15 cellular contexts compared by ENCODE assay signal in genomic region chr13:93172109-93172508, GRCh38. TPM values are rescaled to one million over a fixed set of nuclear protein-coding genes. Genes with fewer than 3 reads are reported as not detected.
DNase-seq lines count a peak whose midpoint lies in the region; ATAC-seq and TF ChIP-seq lines count a peak whose summit lies in the region.
"Had no signal": no experiment of that assay in that cellular context is flagged by ENCODE, and none has a peak within 500 bp of the region (broad histone marks: within the 10 kb centered on the region; RNA-seq: fewer than 3 reads in every experiment).

No MANE protein-coding gene starts in this region.

- H3K27ac Mint-ChIP-seq in mesothelial cell of epicardium: no peak overlapping the region
- H3K27ac Mint-ChIP-seq: activated CD4-positive, alpha-beta memory T cell treated with anti-CD3 and anti-CD28 coated beads, Interleukin-2, amount 10 ng/mL, durations not matched to agents 7 days and 5 days; CD14-positive monocyte; stimulated activated naive B cell treated with anti-CD40 and anti-IgM and Interleukin-4, amounts not matched to agents 10 μg/mL and 1 μg/mL and 100 μg/mL, for 72 hours had no signal

- H3K9me3 Mint-ChIP-seq in mesothelial cell of epicardium: peaks cover 34% of the 10 kb centered on the region
- H3K9me3 Mint-ChIP-seq: activated CD4-positive, alpha-beta memory T cell treated with anti-CD3 and anti-CD28 coated beads, Interleukin-2, amount 10 ng/mL, durations not matched to agents 7 days and 5 days had no signal

- ATAC-seq in esophagus mucosa: no peak
- ATAC-seq: gastrocnemius medialis; stimulated activated naive B cell treated with anti-CD40 and anti-IgM and Interleukin-4, amounts not matched to agents 10 μg/mL and 1 μg/mL and 100 μg/mL, for 72 hours had no signal

- no peak for TF ChIP-seq EP300 in Ishikawa (IDR thresholded peaks at IDR 0.05; ENCODE audit: borderline replicate concordance)

- TF ChIP-seq CTCF in mesothelial cell of epicardium (IDR thresholded peaks at IDR 0.05; ENCODE audit: unreplicated experiment): peak; percentile 56

- peaks cover 5% of the 10 kb centered on the region for H3K36me3 Mint-ChIP-seq in mesothelial cell of epicardium
- H3K36me3 Mint-ChIP-seq: CD14-positive monocyte; stimulated activated naive B cell treated with anti-CD40 and anti-IgM and Interleukin-4, amounts not matched to agents 10 μg/mL and 1 μg/mL and 100 μg/mL, for 72 hours had no signal

- no peaks in the 10 kb centered on the region for H3K4me1 Mint-ChIP-seq in mesothelial cell of epicardium
- H3K4me1 Mint-ChIP-seq: activated CD4-positive, alpha-beta memory T cell treated with anti-CD3 and anti-CD28 coated beads, Interleukin-2, amount 10 ng/mL, durations not matched to agents 7 days and 5 days; CD14-positive monocyte; stimulated activated naive B cell treated with anti-CD40 and anti-IgM and Interleukin-4, amounts not matched to agents 10 μg/mL and 1 μg/mL and 100 μg/mL, for 72 hours had no signal

- DNase-seq in D341Med (ENCODE audit: low spot score): peak; percentile 22
- peak; percentile 1 for DNase-seq in cerebellar cortex (ENCODE audit: low spot score)
- DNase-seq in mesothelial cell of epicardium (ENCODE audit: low spot score in 2 of 2, unreplicated experiment in 2 of 2): no peak
- DNase-seq in middle frontal gyrus (ENCODE audit: extremely low spot score, low spot score): no peak
- DNase-seq in stimulated activated CD4-positive, alpha-beta T cell treated with anti-CD3 and anti-CD28 coated beads, Interleukin-4, amount 100 ng/mL, for 24 hours: no peak
- DNase-seq in globus pallidus (ENCODE audit: low spot score): no peak
- DNase-seq: activated CD4-positive, alpha-beta memory T cell treated with anti-CD3 and anti-CD28 coated beads, Interleukin-2, amount 10 ng/mL, durations not matched to agents 7 days and 5 days; activated effector memory CD4-positive, alpha-beta T cell treated with anti-CD3 and anti-CD28 coated beads, Interleukin-2, amount 50 U/mL, for 16 hours; gastrocnemius medialis; NCI-H446 treated with DMSO at 0.1 percent for 48 hours; stimulated activated naive B cell treated with anti-CD40 and anti-IgM and Interleukin-4, amounts not matched to agents 10 μg/mL and 1 μg/mL and 100 μg/mL, for 72 hours; T-helper 9 cell had no signal

- TF ChIP-seq RAD21 in Ishikawa (IDR thresholded peaks at IDR 0.05; ENCODE audit: low read depth): peak; percentile 20; the same call in 1 of the 2 replicates

- H3K27me3 Mint-ChIP-seq in mesothelial cell of epicardium (ENCODE audit: low read depth): no peaks in the 10 kb centered on the region
- H3K27me3 Mint-ChIP-seq: activated CD4-positive, alpha-beta memory T cell treated with anti-CD3 and anti-CD28 coated beads, Interleukin-2, amount 10 ng/mL, durations not matched to agents 7 days and 5 days; stimulated activated naive B cell treated with anti-CD40 and anti-IgM and Interleukin-4, amounts not matched to agents 10 μg/mL and 1 μg/mL and 100 μg/mL, for 72 hours had no signal

- H3K4me3 Mint-ChIP-seq in mesothelial cell of epicardium: no peak overlapping the region
- H3K4me3 Mint-ChIP-seq: activated CD4-positive, alpha-beta memory T cell treated with anti-CD3 and anti-CD28 coated beads, Interleukin-2, amount 10 ng/mL, durations not matched to agents 7 days and 5 days; CD14-positive monocyte; stimulated activated naive B cell treated with anti-CD40 and anti-IgM and Interleukin-4, amounts not matched to agents 10 μg/mL and 1 μg/mL and 100 μg/mL, for 72 hours had no signal

TF ChIP-seq in Ishikawa, 13 proteins besides CTCF, POLR2A, EP300 and RAD21:
- TF ChIP-seq ZBTB7A (IDR thresholded peaks at IDR 0.05; ENCODE audit: low read depth): no peak
- TF ChIP-seq USF1 (IDR thresholded peaks at IDR 0.05): no peak
- no peak for TF ChIP-seq NFIC (IDR thresholded peaks at IDR 0.05)
- TF ChIP-seq MAX (IDR thresholded peaks at IDR 0.05): no peak
- TF ChIP-seq TEAD4 (IDR thresholded peaks at IDR 0.05): no peak
- TF ChIP-seq TCF12 (IDR thresholded peaks at IDR 0.05; ENCODE audit: low read depth): no peak
TF ChIP-seq in Ishikawa: peak in this region for 0.

RNA-seq across cellular contexts. Expression of gene GPC6, which starts 54.5 kb away (rescaled TPM):
- total RNA-seq in mesothelial cell of epicardium (106 to 112 TPM (median 110 TPM) in 3 replicates), esophagus mucosa (0.96 TPM)
- total RNA-seq: activated CD4-positive, alpha-beta memory T cell treated with anti-CD3 and anti-CD28 coated beads, Interleukin-2, amount 10 ng/mL, durations not matched to agents 7 days and 5 days had no signal

Comparison
In these comparisons a context has a peak if more than half of its experiments do, and no peak if none do; other contexts are left out.
1. DNase-seq: peak in D341Med (single experiment) and cerebellar cortex (single experiment); none in mesothelial cell of epicardium (0 of 2), middle frontal gyrus (single experiment), stimulated activated CD4-positive, alpha-beta T cell treated with anti-CD3 and anti-CD28 coated beads, Interleukin-4, amount 100 ng/mL, for 24 hours (single experiment) and globus pallidus (single experiment).
2. RNA of gene GPC6, which starts 54.5 kb away (total RNA-seq): 106 to 112 TPM in mesothelial cell of epicardium; 0.96 TPM in esophagus mucosa (single experiment); every median in the first group is over 10 times any median in the second.